Comparison of ENCODE assay signal across 11 cellular contexts in the genomic region with DNA sequence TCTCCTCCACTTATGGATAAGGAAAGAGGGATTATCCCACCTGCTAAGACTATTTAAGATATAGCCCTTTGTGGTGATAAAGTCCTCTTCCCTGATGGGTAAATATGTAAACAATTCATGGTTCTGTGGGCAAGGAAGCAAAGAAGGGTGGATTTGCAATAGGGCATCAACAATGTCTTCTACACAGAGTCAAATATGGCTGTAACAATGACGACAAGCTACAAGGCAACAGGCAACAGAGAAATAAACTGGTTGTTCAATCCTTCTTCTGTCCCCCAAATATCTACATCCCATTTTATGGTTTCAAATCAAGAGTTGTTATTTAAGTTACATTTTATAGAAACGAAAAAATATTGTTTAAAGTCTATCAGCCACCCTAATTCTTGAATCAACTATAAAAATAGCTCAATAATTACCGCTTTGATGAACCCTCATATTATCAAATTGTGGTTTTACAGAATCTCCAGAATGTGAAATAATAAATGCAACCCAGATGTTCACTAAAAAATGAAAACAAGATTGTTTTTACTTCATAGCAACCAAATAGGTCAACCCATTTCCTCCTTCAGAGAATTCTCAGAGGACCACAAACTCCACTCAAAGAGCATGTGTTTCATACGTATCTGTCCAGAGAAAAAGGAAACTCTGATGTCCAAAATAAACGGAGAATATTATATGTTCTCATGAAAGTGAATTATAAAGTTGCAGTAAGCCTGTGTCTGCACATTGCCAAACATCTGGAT. TPM values are rescaled to one million over a fixed set of nuclear protein-coding genes. Genes with fewer than 3 reads are reported as not detected.
DNase-seq lines count a peak whose midpoint lies in the region; ATAC-seq and TF ChIP-seq lines count a peak whose summit lies in the region.
"Had no signal": no experiment of that assay in that cellular context is flagged by ENCODE, and none has a peak within 500 bp of the region (broad histone marks: within the 10 kb centered on the region; RNA-seq: fewer than 3 reads in every experiment).

No MANE protein-coding gene starts in this region.

- no peak overlapping the region for H3K9ac ChIP-seq in PC-3 (ENCODE audit: low read length)
- H3K9ac ChIP-seq in skeletal muscle satellite cell (ENCODE audit: low read depth, low read length): peak overlapping the region; percentile 75

- POLR2A ChIA-PET in PC-3 (lab: Charles Lee; ENCODE audit: unreplicated experiment): no interaction called here

- H3K27ac ChIP-seq in PC-3 (ENCODE audit: low read length): peak overlapping the region; percentile 22; the same call in 1 of the 2 replicates

- no TSS peak for BruUV-seq in PC-3 (replicated peaks; lab: Mats Ljungman, UMichigan)

- no peak overlapping the region for H3K27ac Mint-ChIP-seq in activated naive CD4-positive, alpha-beta T cell treated with anti-CD3 and anti-CD28 coated beads, Interleukin-2, amount 50 U/mL, for 72 hours
- H3K27ac Mint-ChIP-seq: T-helper 1 cell treated with Interleukin-12 subunit alpha and Interleukin-12 subunit beta and Interleukin-4 antibody, amounts not matched to agents 30 μg/mL and 1 μg/mL, for 36 hours had no signal

- peak; percentile 12; the same call in 1 of the 2 replicates for ATAC-seq in PC-3
- no peak for ATAC-seq in activated naive CD4-positive, alpha-beta T cell treated with anti-CD3 and anti-CD28 coated beads, Interleukin-2, amount 50 U/mL, for 72 hours
- no peak for ATAC-seq in GM21367 (IDR thresholded peaks at IDR 0.05; ENCODE audit: unreplicated experiment)

- peaks cover 13% of the 10 kb centered on the region for H3K4me1 ChIP-seq in PC-3 (ENCODE audit: insufficient read depth, low read length)
- peaks cover 85% of the 10 kb centered on the region for H3K4me1 ChIP-seq in skeletal muscle satellite cell (ENCODE audit: control insufficient read depth, insufficient read depth, low read length)

- peaks cover 9% of the 10 kb centered on the region; the same call in 1 of the 2 replicates for H4K20me1 ChIP-seq in PC-3 (ENCODE audit: low read length)

- TF ChIP-seq CTCF in PC-3 (conservative IDR thresholded peaks at IDR 0.05; ENCODE audit: low read depth, low read length): no peak

- H3K36me3 ChIP-seq in PC-3 (ENCODE audit: low read depth, low read length) (no peaks in the 10 kb centered on the region), skeletal muscle satellite cell (ENCODE audit: insufficient read depth, low read length) (peaks cover 2% of the 10 kb centered on the region)
- H3K36me3 ChIP-seq: MG63 had no signal

- H3K4me2 ChIP-seq in PC-3 (ENCODE audit: low read length): peak overlapping the region; percentile 14; the same call in 1 of the 2 replicates
- peak overlapping the region; percentile 66 for H3K4me2 ChIP-seq in skeletal muscle satellite cell (ENCODE audit: low read length)

- H3K9me3 Mint-ChIP-seq in activated naive CD4-positive, alpha-beta T cell treated with anti-CD3 and anti-CD28 coated beads, Interleukin-2, amount 50 U/mL, for 72 hours: no peaks in the 10 kb centered on the region
- H3K9me3 Mint-ChIP-seq: T-helper 1 cell treated with Interleukin-12 subunit alpha and Interleukin-12 subunit beta and Interleukin-4 antibody, amounts not matched to agents 30 μg/mL and 1 μg/mL, for 36 hours had no signal

- CTCF ChIA-PET in PC-3 (lab: Charles Lee): no interaction called here

- intact Hi-C loops in PC-3 (cut with micrococcal nuclease): no loop called here

- H3K9me3 ChIP-seq in PC-3 (ENCODE audit: low read length) (no peaks in the 10 kb centered on the region), skeletal muscle satellite cell (replicated peaks; ENCODE audit: low read length) (no peaks in the 10 kb centered on the region)
- H3K9me3 ChIP-seq: MG63 had no signal

- H3K4me3 ChIP-seq in PC-3 (ENCODE audit: low read length): no peak overlapping the region
- H3K4me3 ChIP-seq in skeletal muscle satellite cell (ENCODE audit: low read length): no peak overlapping the region
- H3K4me3 ChIP-seq: MG63 had no signal

- H3F3A ChIP-seq in PC-3 (ENCODE audit: low read length, unreplicated experiment): no peaks in the 10 kb centered on the region

- DNase-seq in EH (ENCODE audit: low read depth): peak; percentile 90
- DNase-seq in PC-3: no peak
- peak; percentile 96 for DNase-seq in fibroblast of peridontal ligament (ENCODE audit: extremely low read depth)
- DNase-seq in activated naive CD4-positive, alpha-beta T cell treated with anti-CD3 and anti-CD28 coated beads, Interleukin-2, amount 50 U/mL, for 72 hours (ENCODE audit: low spot score in 2 of 2): no peak
- no peak for DNase-seq in stimulated activated CD4-positive, alpha-beta T cell treated with anti-CD3 and anti-CD28 coated beads, Interleukin-4, amount 100 ng/mL, for 24 hours
- no peak for DNase-seq in NCI-H2171 (lab: John Stamatoyannopoulos, UW)
- DNase-seq: GOT3, MG63 had no signal

- no peaks in the 10 kb centered on the region for H3K27me3 ChIP-seq in PC-3 (ENCODE audit: low read length)
- no peaks in the 10 kb centered on the region for H3K27me3 ChIP-seq in skeletal muscle satellite cell (ENCODE audit: control insufficient read depth, insufficient read depth, low read length)
- H3K27me3 ChIP-seq: MG63 had no signal

- H3K79me2 ChIP-seq in PC-3 (ENCODE audit: low read length): peaks cover 92% of the 10 kb centered on the region

- H3K9me2 ChIP-seq in PC-3 (replicated peaks; ENCODE audit: low read length): no peaks in the 10 kb centered on the region

- H2AFZ ChIP-seq in PC-3 (ENCODE audit: low read length): no peak overlapping the region

- H3K36me3 Mint-ChIP-seq in activated naive CD4-positive, alpha-beta T cell treated with anti-CD3 and anti-CD28 coated beads, Interleukin-2, amount 50 U/mL, for 72 hours: no peaks in the 10 kb centered on the region

RNA-seq across cellular contexts. Expression of a gene that starts 13.8 kb away (rescaled TPM):
- 23.1 and 34.4 TPM in 2 replicates for total RNA-seq in PC-3 (2014; rRNA removed)
- 26.4 and 28.6 TPM in 2 replicates for total RNA-seq in skeletal muscle satellite cell (2012; rRNA removed)
- total RNA-seq in activated naive CD4-positive, alpha-beta T cell treated with anti-CD3 and anti-CD28 coated beads, Interleukin-2, amount 50 U/mL, for 72 hours: 1 to 10 TPM; 1.2 to 2.4 TPM

Comparison
In these comparisons a context has a peak if more than half of its experiments do, and no peak if none do; other contexts are left out.
1. DNase-seq: peak in EH (single experiment) and fibroblast of peridontal ligament (single experiment); none in PC-3 (single experiment), activated naive CD4-positive, alpha-beta T cell treated with anti-CD3 and anti-CD28 coated beads, Interleukin-2, amount 50 U/mL, for 72 hours (0 of 2), stimulated activated CD4-positive, alpha-beta T cell treated with anti-CD3 and anti-CD28 coated beads, Interleukin-4, amount 100 ng/mL, for 24 hours (single experiment) and NCI-H2171 (single experiment).